1 cellular context compared by ENCODE assay signal in genomic region chr5:96720408-96720807, GRCh38.
TF ChIP-seq lines count a peak whose summit lies in the region.

No MANE protein-coding gene starts in this region.

TF ChIP-seq in A549, 52 proteins besides CTCF, POLR2A, EP300 and RAD21 (continued from another document):
- TF ChIP-seq PBX3 (IDR thresholded peaks at IDR 0.05) (no peak), ZSCAN20 (CRISPR knock-in tag; IDR thresholded peaks at IDR 0.05) (no peak), RCOR1 (IDR thresholded peaks at IDR 0.05; ENCODE audit: low read depth, low read length) (no peak), CHD4 (IDR thresholded peaks at IDR 0.05; ENCODE audit: borderline replicate concordance) (no peak), KDM1A (IDR thresholded peaks at IDR 0.05; ENCODE audit: low read depth) (no peak)
TF ChIP-seq in A549: peak in this region for 0.
